31 cellular contexts compared by ENCODE assay signal in genomic region chr19:5520501-5520900, GRCh38. TPM values are rescaled to one million over a fixed set of nuclear protein-coding genes. Genes with fewer than 3 reads are reported as not detected.
"Had no signal": no experiment of that assay in that cellular context is flagged by ENCODE, and none has a peak within 500 bp of the region (broad histone marks: within the 10 kb centered on the region; RNA-seq: fewer than 3 reads in every experiment).

No MANE protein-coding gene starts in this region.

- H3K27ac ChIP-seq: colonic mucosa, epithelial cell of prostate, esophagus squamous epithelium, gastrocnemius medialis, heart right ventricle, left lung, lower lobe of right lung had no signal

- H3K36me3 Mint-ChIP-seq: mesothelial cell of epicardium had no signal

- H3K4me1 ChIP-seq: colonic mucosa, esophagus squamous epithelium, gastrocnemius medialis, heart right ventricle, left lung, lower lobe of right lung had no signal

- H3K27ac Mint-ChIP-seq: dendritic cell treated with granulocyte-macrophage colony-stimulating factor and Interleukin-4, amounts not matched to agents 40 ng/mL and 50 ng/mL, for 4 days; effector memory CD8-positive, alpha-beta T cell; endodermal cell; mesothelial cell of epicardium had no signal

- H3K9me3 ChIP-seq: colonic mucosa, gastrocnemius medialis had no signal

- ATAC-seq: effector memory CD8-positive, alpha-beta T cell; esophagus mucosa; gastrocnemius medialis; heart right ventricle; left cardiac atrium; left lung; left ventricle myocardium superior; lower lobe of right lung; mucosa of descending colon had no signal

- DNase-seq: colonic mucosa; cortex of kidney; effector CD8-positive, alpha-beta T cell; effector memory CD8-positive, alpha-beta T cell; endodermal cell; erythroblast; esophagus squamous epithelium; foreskin fibroblast; foreskin melanocyte; gastrocnemius medialis; glutamatergic neuron; head of caudate nucleus; heart right ventricle; hippocampal formation; left cardiac atrium; left lung; left ventricle myocardium superior; lower lobe of right lung; mesenchymal stem cell; mucosa of descending colon; naive B cell had no signal

- H3K4me3 Mint-ChIP-seq: dendritic cell treated with granulocyte-macrophage colony-stimulating factor and Interleukin-4, amounts not matched to agents 40 ng/mL and 50 ng/mL, for 4 days; effector memory CD8-positive, alpha-beta T cell; endodermal cell; mesothelial cell of epicardium had no signal

- H3K27me3 ChIP-seq: colonic mucosa had no signal

- H3K36me3 ChIP-seq: colonic mucosa, esophagus squamous epithelium, gastrocnemius medialis, heart right ventricle, left lung, lower lobe of right lung had no signal

- FAIRE-seq: endometrium, islet of Langerhans, keratinocyte had no signal

- H3K4me3 ChIP-seq: colonic mucosa, esophagus squamous epithelium, gastrocnemius medialis, heart right ventricle, left lung, lower lobe of right lung, mucosa of descending colon had no signal

RNA-seq across cellular contexts. Expression of gene TINCR, which starts 47.3 kb away (rescaled TPM):
- total RNA-seq: dermis microvascular lymphatic vessel endothelial cell, glomerular endothelial cell, left ventricle myocardium superior, myocyte had no signal
